1 cellular context compared by ENCODE assay signal in the genomic region with DNA sequence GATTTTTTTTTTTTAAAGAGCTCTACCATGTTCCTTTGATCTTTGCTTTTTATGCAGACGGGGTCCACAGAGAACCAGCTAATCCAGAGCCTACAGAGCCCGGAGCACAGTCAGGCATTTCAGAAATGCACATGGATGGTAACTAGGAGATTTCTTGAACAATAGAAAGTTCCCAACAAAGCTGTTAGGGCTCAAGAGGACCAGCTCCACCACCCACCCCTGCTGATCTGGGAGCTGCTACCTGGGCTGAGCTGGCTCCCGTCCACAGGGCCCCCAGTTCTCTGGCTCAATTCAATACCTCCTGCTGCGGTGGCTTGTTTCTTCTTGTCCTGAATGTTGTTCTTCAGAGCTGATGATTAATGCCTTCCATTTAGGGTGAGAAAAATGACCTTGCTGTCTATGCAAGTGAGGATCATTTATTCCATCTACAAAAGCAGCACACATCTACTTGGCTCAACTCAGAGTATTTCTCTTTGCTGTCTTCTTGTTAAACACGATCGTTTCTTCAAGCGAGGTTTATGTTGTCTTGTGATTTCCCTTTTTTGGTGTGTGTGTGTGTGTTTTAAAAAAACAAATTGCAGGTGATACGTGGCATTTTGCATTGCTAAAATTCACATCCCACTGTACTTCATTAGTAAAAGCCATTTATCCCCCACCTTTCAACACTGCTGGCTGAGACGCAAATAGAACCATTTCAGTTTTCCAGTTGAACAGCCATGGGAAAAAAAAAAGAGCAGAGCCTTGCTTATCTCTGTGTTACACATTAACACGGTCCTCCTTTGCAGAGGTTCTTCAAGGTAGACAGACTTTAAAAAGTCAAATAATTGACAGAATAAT.
TF ChIP-seq lines count a peak whose summit lies in the region.

No MANE protein-coding gene starts in this region.

TF ChIP-seq in GM23338, 12 proteins besides CTCF, POLR2A, EP300 and RAD21 (continued from another document):
- TF ChIP-seq, protein P1, sequence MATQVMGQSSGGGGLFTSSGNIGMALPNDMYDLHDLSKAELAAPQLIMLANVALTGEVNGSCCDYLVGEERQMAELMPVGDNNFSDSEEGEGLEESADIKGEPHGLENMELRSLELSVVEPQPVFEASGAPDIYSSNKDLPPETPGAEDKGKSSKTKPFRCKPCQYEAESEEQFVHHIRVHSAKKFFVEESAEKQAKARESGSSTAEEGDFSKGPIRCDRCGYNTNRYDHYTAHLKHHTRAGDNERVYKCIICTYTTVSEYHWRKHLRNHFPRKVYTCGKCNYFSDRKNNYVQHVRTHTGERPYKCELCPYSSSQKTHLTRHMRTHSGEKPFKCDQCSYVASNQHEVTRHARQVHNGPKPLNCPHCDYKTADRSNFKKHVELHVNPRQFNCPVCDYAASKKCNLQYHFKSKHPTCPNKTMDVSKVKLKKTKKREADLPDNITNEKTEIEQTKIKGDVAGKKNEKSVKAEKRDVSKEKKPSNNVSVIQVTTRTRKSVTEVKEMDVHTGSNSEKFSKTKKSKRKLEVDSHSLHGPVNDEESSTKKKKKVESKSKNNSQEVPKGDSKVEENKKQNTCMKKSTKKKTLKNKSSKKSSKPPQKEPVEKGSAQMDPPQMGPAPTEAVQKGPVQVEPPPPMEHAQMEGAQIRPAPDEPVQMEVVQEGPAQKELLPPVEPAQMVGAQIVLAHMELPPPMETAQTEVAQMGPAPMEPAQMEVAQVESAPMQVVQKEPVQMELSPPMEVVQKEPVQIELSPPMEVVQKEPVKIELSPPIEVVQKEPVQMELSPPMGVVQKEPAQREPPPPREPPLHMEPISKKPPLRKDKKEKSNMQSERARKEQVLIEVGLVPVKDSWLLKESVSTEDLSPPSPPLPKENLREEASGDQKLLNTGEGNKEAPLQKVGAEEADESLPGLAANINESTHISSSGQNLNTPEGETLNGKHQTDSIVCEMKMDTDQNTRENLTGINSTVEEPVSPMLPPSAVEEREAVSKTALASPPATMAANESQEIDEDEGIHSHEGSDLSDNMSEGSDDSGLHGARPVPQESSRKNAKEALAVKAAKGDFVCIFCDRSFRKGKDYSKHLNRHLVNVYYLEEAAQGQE (IDR thresholded peaks at IDR 0.05; ENCODE audit: unreplicated experiment), result no peak
- no peak for TF ChIP-seq CREB1 (CRISPR knock-in tag; IDR thresholded peaks at IDR 0.05; ENCODE audit: low read depth)
